ENCODE assay signal across 15 cellular contexts in genomic region chr10:12380999-12381398, GRCh38. TPM values are rescaled to one million over a fixed set of nuclear protein-coding genes. Genes with fewer than 3 reads are reported as not detected.
DNase-seq lines count a peak whose midpoint lies in the region; ATAC-seq and TF ChIP-seq lines count a peak whose summit lies in the region.
"Had no signal": no experiment of that assay in that cellular context is flagged by ENCODE, and none has a peak within 500 bp of the region (broad histone marks: within the 10 kb centered on the region; RNA-seq: fewer than 3 reads in every experiment).

No MANE protein-coding gene starts in this region.

- peak overlapping the region; percentile 77 for H3K27ac Mint-ChIP-seq in activated T-cell treated with anti-CD3 and anti-CD28 coated beads, Interleukin-2, amount 50 U/mL, for 72 hours
- H3K27ac Mint-ChIP-seq in neural progenitor cell, result peak overlapping the region; percentile 33

- H3K9ac ChIP-seq in colonic mucosa (ENCODE audit: low read depth in 2 of 2, low read length in 2 of 2) (no peak overlapping the region), neural progenitor cell (no peak overlapping the region)

- ATAC-seq in activated T-cell treated with anti-CD3 and anti-CD28 coated beads, Interleukin-2, amount 50 U/mL, for 72 hours (replicated peaks in 1 of 2), result no peak
- ATAC-seq in GM21447 (IDR thresholded peaks at IDR 0.05; ENCODE audit: unreplicated experiment), result no peak

- no peak for TF ChIP-seq POLR2A in sigmoid colon (IDR thresholded peaks at IDR 0.05)

- H3K4me3 Mint-ChIP-seq in activated T-cell treated with anti-CD3 and anti-CD28 coated beads, Interleukin-2, amount 50 U/mL, for 72 hours, result peak overlapping the region in 1 of 2 donors; percentile 18
- no peak overlapping the region for H3K4me3 Mint-ChIP-seq in neural progenitor cell
- H3K4me3 Mint-ChIP-seq: CD4-positive, alpha-beta memory T cell; H9 had no signal

- no peak for TF ChIP-seq EP300 in sigmoid colon (IDR thresholded peaks at IDR 0.05)

- no peak overlapping the region for H2AFZ ChIP-seq in neural progenitor cell (replicated peaks)

- H3K9me3 Mint-ChIP-seq in activated T-cell treated with anti-CD3 and anti-CD28 coated beads, Interleukin-2, amount 50 U/mL, for 72 hours, result peaks cover 0 to 4% of the 10 kb centered on the region in 2 donors
- peaks cover 2% of the 10 kb centered on the region for H3K9me3 Mint-ChIP-seq in neural progenitor cell

- no peak overlapping the region for H3K4me2 ChIP-seq in neural progenitor cell

- peaks cover 24% of the 10 kb centered on the region for H3K4me1 Mint-ChIP-seq in activated T-cell treated with anti-CD3 and anti-CD28 coated beads, Interleukin-2, amount 50 U/mL, for 72 hours (ENCODE audit: low read depth)
- peaks cover 8% of the 10 kb centered on the region for H3K4me1 Mint-ChIP-seq in neural progenitor cell
- H3K4me1 Mint-ChIP-seq: H9 had no signal

- H3K4me1 ChIP-seq in colonic mucosa, result peaks cover 4% of the 10 kb centered on the region
- no peaks in the 10 kb centered on the region for H3K4me1 ChIP-seq in neural progenitor cell
- peaks cover 0 to 13% (median 9%) of the 10 kb centered on the region in 4 donors for H3K4me1 ChIP-seq in sigmoid colon

- no peaks in the 10 kb centered on the region for H4K20me1 ChIP-seq in neural progenitor cell (ENCODE audit: low read depth)

- H3K79me2 ChIP-seq in neural progenitor cell (ENCODE audit: low read depth), result no peaks in the 10 kb centered on the region

- 69 to 90% methylated on average over 5 of the region's 5 CpGs for WGBS in sigmoid colon, 2 donors

- H3K36me3 ChIP-seq in colonic mucosa (no peaks in the 10 kb centered on the region), neural progenitor cell (no peaks in the 10 kb centered on the region), sigmoid colon (no peaks in the 10 kb centered on the region)

- H3K36me3 Mint-ChIP-seq in activated T-cell treated with anti-CD3 and anti-CD28 coated beads, Interleukin-2, amount 50 U/mL, for 72 hours (ENCODE audit: insufficient read depth in 2 of 2), result peaks cover 3 to 12% of the 10 kb centered on the region in 2 donors
- H3K36me3 Mint-ChIP-seq in neural progenitor cell, result peaks cover 4% of the 10 kb centered on the region

- H3K9me3 ChIP-seq in colonic mucosa, result no peaks in the 10 kb centered on the region
- no peaks in the 10 kb centered on the region for H3K9me3 ChIP-seq in neural progenitor cell (ENCODE audit: low read depth)
- H3K9me3 ChIP-seq in sigmoid colon, result no peaks in the 10 kb centered on the region

- no peak for TF ChIP-seq CTCF in colonic mucosa (IDR thresholded peaks at IDR 0.05)
- no peak for TF ChIP-seq CTCF in neural progenitor cell (IDR thresholded peaks at IDR 0.05)
- TF ChIP-seq CTCF in sigmoid colon (IDR thresholded peaks at IDR 0.05), result no peak

- H3K27me3 ChIP-seq in colonic mucosa (no peaks in the 10 kb centered on the region), neural progenitor cell (no peaks in the 10 kb centered on the region), sigmoid colon (no peaks in the 10 kb centered on the region)

- no peaks in the 10 kb centered on the region for H3K27me3 Mint-ChIP-seq in activated T-cell treated with anti-CD3 and anti-CD28 coated beads, Interleukin-2, amount 50 U/mL, for 72 hours (ENCODE audit: low read depth)
- no peaks in the 10 kb centered on the region for H3K27me3 Mint-ChIP-seq in neural progenitor cell (ENCODE audit: insufficient read depth, low read depth)
- H3K27me3 Mint-ChIP-seq: CD4-positive, alpha-beta memory T cell had no signal

- H3K4me3 ChIP-seq in colonic mucosa (no peak overlapping the region), neural progenitor cell (no peak overlapping the region), sigmoid colon (no peak overlapping the region)

- intact Hi-C loops in colonic mucosa (cut with DNase I), result no loop called here
- intact Hi-C loops in sigmoid colon (cut with DNase I), result no loop called here

- no peak overlapping the region for H3K27ac ChIP-seq in colonic mucosa
- H3K27ac ChIP-seq in neural progenitor cell, result no peak overlapping the region
- no peak overlapping the region for H3K27ac ChIP-seq in sigmoid colon
- H3K27ac ChIP-seq: C4-2B had no signal

- no peaks in the 10 kb centered on the region for H3F3A ChIP-seq in neural progenitor cell (ENCODE audit: low read depth)

- no peak for DNase-seq in activated T-cell treated with anti-CD3 and anti-CD28 coated beads, Interleukin-2, amount 50 U/mL, for 72 hours
- no peak for DNase-seq in activated T-cell treated with anti-CD3 and anti-CD28 coated beads, Interleukin-2, amount 50 U/mL, for 48 hours
- DNase-seq in NCI-H69 (lab: John Stamatoyannopoulos, UW), result peak; percentile 16
- peak; percentile 36 for DNase-seq in colonic mucosa
- no peak for DNase-seq in neural progenitor cell (ENCODE audit: low spot score)
- DNase-seq in sigmoid colon, result no peak
- DNase-seq: ACHN; CD4-positive, alpha-beta memory T cell; DMS153; DMS79 treated with DMSO at 0.1 percent for 48 hours; GF-D8; H9; IMR-90 had no signal

RNA-seq across cellular contexts. Expression of gene CAMK1D, which starts 31.7 kb away (rescaled TPM):
- 10 to 100 TPM; 19.9 to 25.3 TPM for total RNA-seq in activated T-cell treated with anti-CD3 and anti-CD28 coated beads, Interleukin-2, amount 50 U/mL, for 72 hours
- total RNA-seq in colonic mucosa (10 to 100 TPM; 21.3 to 29.7 TPM), neural progenitor cell (ENCODE audit: low replicate concordance) (7.6 and 8.8 TPM in 2 replicates), sigmoid colon (10 to 100 TPM in 1 of 4 donors, 1 to 10 TPM in 3; 7.2 to 10.2 (median 8.7) TPM)
- 10 to 100 TPM in 1 of 3 donors, 1 to 10 TPM in 2; 7.2 to 11.5 (median 7.6) TPM for polyA plus RNA-seq in sigmoid colon

Comparison
In these comparisons a context has a peak if more than half of its experiments do, and no peak if none do; other contexts are left out.
1. DNase-seq: peak in NCI-H69 (single experiment) and colonic mucosa (single experiment); none in activated T-cell treated with anti-CD3 and anti-CD28 coated beads, Interleukin-2, amount 50 U/mL, for 72 hours (0 of 2), activated T-cell treated with anti-CD3 and anti-CD28 coated beads, Interleukin-2, amount 50 U/mL, for 48 hours (0 of 2), neural progenitor cell (single experiment) and sigmoid colon (single experiment).